ENCODE assay signal across 9 cellular contexts in genomic region chr1:102191723-102192122, GRCh38.
DNase-seq lines count a peak whose midpoint lies in the region; ATAC-seq and TF ChIP-seq lines count a peak whose summit lies in the region.
"Had no signal": no experiment of that assay in that cellular context is flagged by ENCODE, and none has a peak within 500 bp of the region (broad histone marks: within the 10 kb centered on the region; RNA-seq: fewer than 3 reads in every experiment).

No MANE protein-coding gene starts in this region.

- WGBS in right cardiac atrium = 18% methylated on average over 2 of the region's 2 CpGs

- no peak overlapping the region for H3K4me3 ChIP-seq in right cardiac atrium (ENCODE audit: low read length)
- H3K4me3 ChIP-seq: skin epidermis had no signal

- CTCF ChIA-PET in RWPE1 (lab: Yijun Ruan, JAX) = interaction anchor here (0.6 kb wide), 2 partner anchors 358 to 818 kb away, joined by 3 to 5 read pairs; no protein-coding TSS in a partner anchor

- POLR2A ChIA-PET in RWPE1 (lab: Yijun Ruan, JAX; ENCODE audit: low non-redundant PET) = no interaction called here

- peak; percentile 79 for TF ChIP-seq CTCF in 22Rv1 (IDR thresholded peaks at IDR 0.05)
- peak; percentile 16; the same call in 1 of the 2 replicates for TF ChIP-seq CTCF in RWPE1 (conservative IDR thresholded peaks at IDR 0.05; ENCODE audit: low read depth)

- no peaks in the 10 kb centered on the region for H3K27me3 ChIP-seq in right cardiac atrium (ENCODE audit: control insufficient read depth, insufficient read depth)

- no peak overlapping the region for H3K27ac ChIP-seq in 22Rv1
- no peak overlapping the region for H3K27ac ChIP-seq in RWPE1
- H3K27ac ChIP-seq in right cardiac atrium (ENCODE audit: low read length) = no peak overlapping the region
- H3K27ac ChIP-seq: skin epidermis had no signal

- peak; percentile 81 for ATAC-seq in GM18907 (IDR thresholded peaks at IDR 0.05; ENCODE audit: unreplicated experiment)
- peak; percentile 69 to 70 for ATAC-seq in right cardiac atrium
- no peak for ATAC-seq in GM19397 (IDR thresholded peaks at IDR 0.05; ENCODE audit: unreplicated experiment)

- H3K4me1 ChIP-seq in right cardiac atrium (ENCODE audit: control insufficient read depth, insufficient read depth, low read length) = no peaks in the 10 kb centered on the region

- H3K9me3 ChIP-seq in right cardiac atrium (ENCODE audit: control insufficient read depth, low read length) = no peaks in the 10 kb centered on the region

- intact Hi-C loops in right cardiac atrium (cut with DNase I) = loop anchor here in 1 of 4 donors (5.0 kb wide), 1 partner anchor 369 kb away; no protein-coding TSS in a partner anchor

- DNase-seq in LoVo (ENCODE audit: low spot score) (peak; percentile 54), RWPE1 (ENCODE audit: low spot score) (peak; percentile 4), right cardiac atrium (no peak), activated gamma-delta T cell treated with Interleukin-2 at 50 U/mL for 16 hours (no peak)
- DNase-seq in activated T-cell treated with anti-CD3 and anti-CD28 coated beads, Interleukin-2, amount 50 U/mL, for 1 hour = no peak

Comparison
In these comparisons a context has a peak if more than half of its experiments do, and no peak if none do; other contexts are left out.
1. DNase-seq: peak in LoVo (single experiment) and RWPE1 (single experiment); none in right cardiac atrium (0 of 3), activated gamma-delta T cell treated with Interleukin-2 at 50 U/mL for 16 hours (single experiment) and activated T-cell treated with anti-CD3 and anti-CD28 coated beads, Interleukin-2, amount 50 U/mL, for 1 hour (single experiment).